8 cellular contexts compared by ENCODE assay signal in genomic region chr22:47090591-47091240, GRCh38.
DNase-seq lines count a peak whose midpoint lies in the region; ATAC-seq, FAIRE-seq and TF ChIP-seq lines count a peak whose summit lies in the region.

No MANE protein-coding gene starts in this region.

- FAIRE-seq in pancreas (lab: Jason Lieb, UNC): no peak

- H3K9me3 ChIP-seq in neuronal stem cell (replicated peaks in 1 of 2; ENCODE audit: control insufficient read depth in 2 of 2, insufficient read depth in 1 of 2, low read depth in 1 of 2, low read length in 2 of 2) (peaks cover 4 to 15% of the 10 kb centered on the region in 2 donors), pancreas (no peaks in the 10 kb centered on the region)

- no peak overlapping the region for H2BK5ac ChIP-seq in neuronal stem cell (ENCODE audit: low read length)

- no peaks in the 10 kb centered on the region for H3K27me3 ChIP-seq in neuronal stem cell (ENCODE audit: control insufficient read depth in 3 of 3, insufficient read depth in 3 of 3, low read depth in 1 of 3, low read length in 3 of 3)
- no peaks in the 10 kb centered on the region for H3K27me3 ChIP-seq in pancreas

- H3K4me3 ChIP-seq in neuronal stem cell (ENCODE audit: low read length in 2 of 2) (peak overlapping the region in 1 of 2 donors; percentile 69), pancreas (peak overlapping the region in 1 of 4 donors; percentile 19)

- CTCF ChIA-PET in T-cell (lab: Charles Lee): no interaction called here
- CTCF ChIA-PET in GM10248 (lab: Yijun Ruan, JAX): interaction anchor here (1.2 kb wide), 1 partner anchor 79 kb away, joined by 4 read pairs; no protein-coding TSS in a partner anchor

- no peak overlapping the region for H3K18ac ChIP-seq in neuronal stem cell (ENCODE audit: low read length)

- POLR2A ChIA-PET in T-cell (lab: Charles Lee): no interaction called here
- POLR2A ChIA-PET in GM10248 (lab: Yijun Ruan, JAX): no interaction called here

- no peaks in the 10 kb centered on the region for H3K27me3 Mint-ChIP-seq in T-cell
- peaks cover 13% of the 10 kb centered on the region for H3K27me3 Mint-ChIP-seq in endothelial cell (ENCODE audit: unreplicated experiment)

- peaks cover 0 to 3% (median 2%) of the 10 kb centered on the region in 3 donors for H3K9me3 Mint-ChIP-seq in T-cell
- H3K9me3 Mint-ChIP-seq in endothelial cell (ENCODE audit: unreplicated experiment): peaks cover 4% of the 10 kb centered on the region

- H3K4me1 Mint-ChIP-seq in T-cell (peaks cover 49 to 54% (median 54%) of the 10 kb centered on the region in 3 donors), endothelial cell (ENCODE audit: unreplicated experiment) (peaks cover 13% of the 10 kb centered on the region)

- WGBS in neuronal stem cell (ENCODE audit: extremely low coverage in 2 of 2, insufficient read length in 2 of 2, insufficient replicate concordance in 1 of 2), 2 donors: no CpG with 5 or more reads among the region's 29 CpGs
- WGBS in pancreas, 2 donors: 25 to 26% methylated on average over 29 of the region's 29 CpGs

- H3K4me3 Mint-ChIP-seq in T-cell (peak overlapping the region; percentile 62 to 77 (median 66)), endothelial cell (ENCODE audit: unreplicated experiment) (peak overlapping the region; percentile 93)

- H2AK5ac ChIP-seq in neuronal stem cell (ENCODE audit: low read depth, low read length): no peak overlapping the region

- TF ChIP-seq CTCF in endothelial cell (IDR thresholded peaks at IDR 0.05; ENCODE audit: unreplicated experiment) (no peak), GM10248 (IDR thresholded peaks at IDR 0.05; ENCODE audit: control extremely low read depth, extremely low read depth, low read depth, missing control alignments) (no peak), GM13976 (IDR thresholded peaks at IDR 0.05; ENCODE audit: borderline replicate concordance, control extremely low read depth, extremely low read depth, insufficient read depth, missing control alignments) (no peak), pancreas (IDR thresholded peaks at IDR 0.05) (no peak)

- peaks cover 33% of the 10 kb centered on the region for H3K36me3 Mint-ChIP-seq in T-cell
- H3K36me3 Mint-ChIP-seq in endothelial cell (ENCODE audit: low read depth, unreplicated experiment): peaks cover 24% of the 10 kb centered on the region

- intact Hi-C loops in pancreas (cut with DNase I): no loop called here

- no peak overlapping the region for H2BK15ac ChIP-seq in neuronal stem cell (ENCODE audit: low read length)

- H3K4me2 ChIP-seq in neuronal stem cell (ENCODE audit: insufficient read depth, low read length, poor library complexity, severe bottlenecking): peak overlapping the region; percentile 79

- no peak overlapping the region for H3K14ac ChIP-seq in neuronal stem cell (ENCODE audit: low read length)

- DNase-seq in COR-L47 (lab: John Stamatoyannopoulos, UW): peak; percentile 34
- peak in 31 of 34 experiments; percentile 13 to 87 (median 71) for DNase-seq in T-cell
- no peak for DNase-seq in endothelial cell (ENCODE audit: low spot score)
- DNase-seq in neuronal stem cell (ENCODE audit: low spot score): peak; percentile 14
- no peak for DNase-seq in GM10248 (ENCODE audit: extremely low spot score)
- DNase-seq in GM13976 (ENCODE audit: low spot score): no peak
- no peak for DNase-seq in ecto neural progenitor cell (ENCODE audit: low spot score)
- no peak for DNase-seq in pancreas

- H3K27ac ChIP-seq in neuronal stem cell (replicated peaks; ENCODE audit: low read length): no peak overlapping the region
- no peak overlapping the region for H3K27ac ChIP-seq in pancreas

- H3K9ac ChIP-seq in neuronal stem cell (ENCODE audit: low read depth, low read length, poor library complexity): peak overlapping the region; percentile 72

- in situ Hi-C loops in GM13976 (cut with MboI; ENCODE audit: low sequenced_read_pairs, unreplicated experiment): no loop called here

- H3K36me3 ChIP-seq in neuronal stem cell (replicated peaks in 1 of 2; ENCODE audit: control insufficient read depth in 2 of 2, insufficient read depth in 2 of 2, low read length in 2 of 2): peaks cover 0 to 2% of the 10 kb centered on the region in 2 donors
- H3K36me3 ChIP-seq in pancreas: no peaks in the 10 kb centered on the region

- H4K8ac ChIP-seq in neuronal stem cell (ENCODE audit: low read depth, low read length): no peak overlapping the region

- peaks cover 14 to 15% of the 10 kb centered on the region in 2 donors for H3K4me1 ChIP-seq in neuronal stem cell (ENCODE audit: control insufficient read depth in 2 of 2, insufficient read depth in 1 of 2, low read depth in 1 of 2, low read length in 2 of 2)
- H3K4me1 ChIP-seq in pancreas: peaks cover 0 to 10% (median 4%) of the 10 kb centered on the region in 3 donors

- H3K79me1 ChIP-seq in neuronal stem cell (ENCODE audit: low read depth, low read length): no peaks in the 10 kb centered on the region

- no peak overlapping the region for H3K23ac ChIP-seq in neuronal stem cell (ENCODE audit: low read depth, low read length, poor library complexity)

- no peak overlapping the region for H3K4ac ChIP-seq in neuronal stem cell (ENCODE audit: low read length)

- peak in 3 of 4 experiments; percentile 35 to 82 (median 42) for ATAC-seq in T-cell (replicated peaks in 1 of 4)
- ATAC-seq in pancreas: no peak

- H2BK12ac ChIP-seq in neuronal stem cell (ENCODE audit: low read length): no peak overlapping the region

- peak overlapping the region; percentile 44 to 56 for H3K27ac Mint-ChIP-seq in T-cell
- peak overlapping the region; percentile 12 for H3K27ac Mint-ChIP-seq in endothelial cell (ENCODE audit: unreplicated experiment)

- H4K91ac ChIP-seq in neuronal stem cell (ENCODE audit: low read depth, low read length, poor library complexity): no peak overlapping the region

- H2AFZ ChIP-seq in neuronal stem cell (ENCODE audit: low read length): no peak overlapping the region

- H2BK120ac ChIP-seq in neuronal stem cell (ENCODE audit: low read depth, low read length): no peak overlapping the region

Comparison
In these comparisons a context has a peak if more than half of its experiments do, and no peak if none do; other contexts are left out.
1. DNase-seq: peak in COR-L47 (single experiment), T-cell (31 of 34) and neuronal stem cell (single experiment); none in endothelial cell (single experiment), GM10248 (single experiment), GM13976 (single experiment), ecto neural progenitor cell (single experiment) and pancreas (0 of 6).
2. ATAC-seq: peak in T-cell (3 of 4); none in pancreas (0 of 4).